In the genomic region with DNA sequence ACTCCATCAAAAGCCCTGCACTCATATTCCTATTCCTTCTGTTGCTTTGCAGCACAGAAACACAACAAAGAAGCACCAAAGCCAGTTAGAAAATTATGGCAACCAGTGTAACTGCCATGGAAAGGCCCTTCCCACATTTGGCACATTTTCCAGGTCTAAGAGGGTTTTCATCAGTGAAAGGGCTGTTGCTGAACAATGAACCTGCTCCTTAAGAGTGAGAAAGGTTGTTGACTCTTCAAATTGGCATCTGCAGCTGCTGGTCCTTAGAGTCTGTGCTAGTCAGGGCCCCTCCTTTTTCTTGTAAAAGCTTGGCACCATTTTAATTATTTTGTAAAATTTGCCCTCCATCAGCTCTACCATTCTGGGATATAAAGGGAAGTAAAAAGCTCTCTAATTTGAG, we compare ENCODE assay signal across 1 cellular context.
TF ChIP-seq lines count a peak whose summit lies in the region.

No MANE protein-coding gene starts in this region.

TF ChIP-seq in WTC11, 78 proteins besides CTCF, POLR2A, EP300 and RAD21 (continued from another document):
- TF ChIP-seq ZNF281 (CRISPR knock-in tag; IDR thresholded peaks at IDR 0.05), result no peak
- no peak for TF ChIP-seq ZNF396 (CRISPR knock-in tag; IDR thresholded peaks at IDR 0.05; ENCODE audit: borderline replicate concordance)
- no peak for TF ChIP-seq ETV6 (CRISPR knock-in tag; IDR thresholded peaks at IDR 0.05)
- TF ChIP-seq SMAD3 (CRISPR knock-in tag; IDR thresholded peaks at IDR 0.05; ENCODE audit: borderline replicate concordance), result no peak
- no peak for TF ChIP-seq IRF1 (CRISPR knock-in tag; IDR thresholded peaks at IDR 0.05)
- TF ChIP-seq PRRX2 (CRISPR knock-in tag; IDR thresholded peaks at IDR 0.05), result no peak
- TF ChIP-seq MAX (CRISPR knock-in tag; IDR thresholded peaks at IDR 0.05), result no peak
- no peak for TF ChIP-seq ATF6 (CRISPR knock-in tag; IDR thresholded peaks at IDR 0.05)
- TF ChIP-seq ZNF263 (CRISPR knock-in tag; IDR thresholded peaks at IDR 0.05; ENCODE audit: low read depth), result no peak
- no peak for TF ChIP-seq TEAD1 (CRISPR knock-in tag; IDR thresholded peaks at IDR 0.05)
- TF ChIP-seq GRHL2 (CRISPR knock-in tag; IDR thresholded peaks at IDR 0.05; ENCODE audit: insufficient replicate concordance, severe bottlenecking), result no peak
- TF ChIP-seq ZBTB21 (CRISPR knock-in tag; IDR thresholded peaks at IDR 0.05; ENCODE audit: borderline replicate concordance), result no peak
